ENCODE assay signal across 11 cellular contexts in genomic region chr2:240569998-240570530, GRCh38. TPM values are rescaled to one million over a fixed set of nuclear protein-coding genes. Genes with fewer than 3 reads are reported as not detected.
A peak's percentile ranks its signal among the peaks of the same experiment; 100 is the strongest.
DNase-seq lines count a peak whose midpoint lies in the region; ATAC-seq and TF ChIP-seq lines count a peak whose summit lies in the region.
"Had no signal": no experiment of that assay in that cellular context is flagged by ENCODE, and none has a peak within 500 bp of the region (broad histone marks: within the 10 kb centered on the region; RNA-seq: fewer than 3 reads in every experiment).

No MANE protein-coding gene starts in this region.

- H3K4me2 ChIP-seq in skeletal muscle satellite cell (ENCODE audit: low read length): peak overlapping the region; percentile 81

- H3K4me3 ChIP-seq in GM08714 (ENCODE audit: low read length): peak overlapping the region; percentile 77; the same call in 1 of the 2 replicates
- peak overlapping the region; percentile 17 for H3K4me3 ChIP-seq in fibroblast of the aortic adventitia (ENCODE audit: low read depth, low read length)
- H3K4me3 ChIP-seq in skeletal muscle satellite cell (ENCODE audit: low read length): peak overlapping the region; percentile 78

- H3K36me3 ChIP-seq in skeletal muscle satellite cell (ENCODE audit: insufficient read depth, low read length): peaks cover 7% of the 10 kb centered on the region
- H3K36me3 ChIP-seq: uterus had no signal

- no peaks in the 10 kb centered on the region for H3K27me3 ChIP-seq in skeletal muscle satellite cell (ENCODE audit: control insufficient read depth, insufficient read depth, low read length)
- H3K27me3 ChIP-seq: SJSA1, uterus had no signal

- no peak overlapping the region for H3K27ac Mint-ChIP-seq in T-helper 2 cell treated with Interferon-gamma antibody and Interleukin-4, amounts not matched to agents 5 μg/mL and 100 μg/mL, for 36 hours

- H3K9me3 Mint-ChIP-seq in T-helper 2 cell treated with Interferon-gamma antibody and Interleukin-4, amounts not matched to agents 5 μg/mL and 100 μg/mL, for 36 hours: no peaks in the 10 kb centered on the region

- no peaks in the 10 kb centered on the region for H3K9me3 ChIP-seq in skeletal muscle satellite cell (replicated peaks; ENCODE audit: low read length)
- H3K9me3 ChIP-seq: uterus had no signal

- no peak for DNase-seq in T-helper 2 cell treated with Interferon-gamma antibody and Interleukin-4, amounts not matched to agents 5 μg/mL and 100 μg/mL, for 36 hours (ENCODE audit: low spot score)
- DNase-seq in fibroblast of the aortic adventitia (ENCODE audit: low read depth) (no peak), NCI-H2171 treated with DMSO at 0.1 percent for 48 hours (lab: John Stamatoyannopoulos, UW) (no peak), NOMO-1 (lab: John Stamatoyannopoulos, UW; ENCODE audit: unreplicated experiment in 2 of 2) (no peak)

- ATAC-seq in GM21526 (IDR thresholded peaks at IDR 0.05; ENCODE audit: low FRiP score, unreplicated experiment): no peak
- no peak for ATAC-seq in GM18870 (IDR thresholded peaks at IDR 0.05; ENCODE audit: unreplicated experiment)

- H3K36me3 Mint-ChIP-seq in T-helper 2 cell treated with Interferon-gamma antibody and Interleukin-4, amounts not matched to agents 5 μg/mL and 100 μg/mL, for 36 hours (ENCODE audit: low read depth): peaks cover 27% of the 10 kb centered on the region

- no peaks in the 10 kb centered on the region for H3K27me3 Mint-ChIP-seq in T-helper 2 cell treated with Interferon-gamma antibody and Interleukin-4, amounts not matched to agents 5 μg/mL and 100 μg/mL, for 36 hours (ENCODE audit: low read depth)

- peaks cover 39% of the 10 kb centered on the region for H3K4me1 ChIP-seq in skeletal muscle satellite cell (ENCODE audit: control insufficient read depth, insufficient read depth, low read length)

- no peak overlapping the region for H3K9ac ChIP-seq in skeletal muscle satellite cell (ENCODE audit: low read depth, low read length)

- no peak for TF ChIP-seq CTCF in fibroblast of the aortic adventitia (IDR thresholded peaks at IDR 0.05; ENCODE audit: insufficient read depth, low read length)

- peaks cover 28% of the 10 kb centered on the region for H3K4me1 Mint-ChIP-seq in T-helper 2 cell treated with Interferon-gamma antibody and Interleukin-4, amounts not matched to agents 5 μg/mL and 100 μg/mL, for 36 hours (ENCODE audit: low read depth)

- peak overlapping the region; percentile 90 for H3K4me3 Mint-ChIP-seq in T-helper 2 cell treated with Interferon-gamma antibody and Interleukin-4, amounts not matched to agents 5 μg/mL and 100 μg/mL, for 36 hours

RNA-seq across cellular contexts. Expression of gene RNPEPL1, which starts 1.8 kb away (rescaled TPM):
- 11.3 and 12.7 TPM in 2 replicates for total RNA-seq in fibroblast of the aortic adventitia (ENCODE audit: low replicate concordance)
- total RNA-seq in skeletal muscle satellite cell (2012; rRNA removed): 9.6 and 12.5 TPM in 2 replicates

RNA-seq across cellular contexts. Expression of gene DUSP28, which starts 9.9 kb away (rescaled TPM):
- total RNA-seq in fibroblast of the aortic adventitia (ENCODE audit: low replicate concordance): 3.6 and 6.1 TPM in 2 replicates
- 3.3 and 4.2 TPM in 2 replicates for total RNA-seq in skeletal muscle satellite cell (2012; rRNA removed)

RNA-seq across cellular contexts. Expression of gene ANKMY1, which starts 12.3 kb away (rescaled TPM):
- total RNA-seq in fibroblast of the aortic adventitia (ENCODE audit: low replicate concordance): 10.7 and 11.0 TPM in 2 replicates
- total RNA-seq in skeletal muscle satellite cell (2012; rRNA removed): 8.4 and 10.0 TPM in 2 replicates

RNA-seq across cellular contexts. Expression of gene CAPN10, which starts 16.5 kb away (rescaled TPM):
- 14.3 and 44.2 TPM in 2 replicates for total RNA-seq in fibroblast of the aortic adventitia (ENCODE audit: low replicate concordance)
- total RNA-seq in skeletal muscle satellite cell (2012; rRNA removed): 13.4 and 15.7 TPM in 2 replicates

RNA-seq across cellular contexts. Expression of gene GPR35, which starts 55.2 kb away (rescaled TPM):
- total RNA-seq in fibroblast of the aortic adventitia (ENCODE audit: low replicate concordance): 0.09 and 0.25 TPM in 2 replicates
- total RNA-seq in skeletal muscle satellite cell (2012; rRNA removed): under 0.01 TPM in 1 of 2 replicates, not detected in the other
- total RNA-seq: H7 had no signal

Comparison
In these comparisons a context has a peak if more than half of its experiments do, and no peak if none do; other contexts are left out.
1. H3K4me3 ChIP-seq: peak in every context shown above with its lines; median percentile 78 in skeletal muscle satellite cell; 77 in GM08714; 17 in fibroblast of the aortic adventitia.